Comparison of ENCODE assay signal across 1 cellular context in genomic region chrX:55160685-55161552, GRCh38.
TF ChIP-seq lines count a peak whose summit lies in the region.

No MANE protein-coding gene starts in this region.

TF ChIP-seq in WTC11, 78 proteins besides CTCF, POLR2A, EP300 and RAD21 (continued from another document):
- TF ChIP-seq MLX (CRISPR knock-in tag; IDR thresholded peaks at IDR 0.05), result no peak
- TF ChIP-seq E2F5 (CRISPR knock-in tag; IDR thresholded peaks at IDR 0.05), result no peak
- no peak for TF ChIP-seq ZNF263 (CRISPR knock-in tag; IDR thresholded peaks at IDR 0.05; ENCODE audit: low read depth)
- no peak for TF ChIP-seq NFYB (CRISPR knock-in tag; conservative IDR thresholded peaks at IDR 0.05; ENCODE audit: low read depth)
- no peak for TF ChIP-seq CREB1 (CRISPR knock-in tag; IDR thresholded peaks at IDR 0.05)
- no peak for TF ChIP-seq ATF3 (CRISPR knock-in tag; conservative IDR thresholded peaks at IDR 0.05)
TF ChIP-seq in WTC11: peak in this region for 4.
